Comparison of ENCODE assay signal across 16 cellular contexts in the genomic region with DNA sequence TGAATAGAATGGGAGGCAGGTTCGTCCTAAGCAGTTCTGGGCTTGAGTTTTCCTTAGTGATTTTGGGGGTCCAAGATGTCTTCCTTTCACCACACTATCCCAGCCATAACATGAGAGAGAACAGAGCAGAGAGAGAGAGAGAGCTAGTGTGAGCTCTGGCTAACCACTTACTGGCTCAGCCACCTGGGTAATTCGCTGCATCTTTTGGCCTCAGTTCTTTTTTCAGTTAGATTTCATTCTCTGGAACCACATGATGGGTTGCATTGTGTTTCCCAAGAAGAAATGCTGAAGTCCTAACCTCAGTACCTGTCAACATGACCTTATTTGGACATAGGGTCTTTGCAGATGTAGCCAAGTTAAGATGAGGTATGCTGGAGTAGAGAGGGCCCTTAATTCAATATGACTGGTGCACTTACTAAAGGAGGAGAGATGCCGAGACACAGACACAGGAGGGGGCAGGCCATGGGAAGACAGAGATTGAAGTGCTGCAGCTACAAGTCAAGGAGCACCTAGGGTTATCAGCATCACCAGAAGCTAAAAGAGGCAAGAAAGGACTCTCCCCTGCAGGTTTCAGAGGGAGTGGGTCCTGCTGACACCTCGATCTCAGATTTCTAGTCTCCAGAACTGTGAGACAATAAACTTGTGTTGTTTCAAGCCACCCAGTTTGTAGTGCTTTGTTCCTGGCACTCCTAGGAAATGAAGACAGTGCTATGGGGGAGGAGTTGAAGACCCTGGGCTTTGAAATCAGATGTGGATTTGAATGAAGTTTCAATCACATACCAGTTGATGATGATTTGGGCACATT. TPM values are rescaled to one million over a fixed set of nuclear protein-coding genes. Genes with fewer than 3 reads are reported as not detected.
DNase-seq lines count a peak whose midpoint lies in the region; ATAC-seq and TF ChIP-seq lines count a peak whose summit lies in the region.
"Had no signal": no experiment of that assay in that cellular context is flagged by ENCODE, and none has a peak within 500 bp of the region (broad histone marks: within the 10 kb centered on the region; RNA-seq: fewer than 3 reads in every experiment).

No MANE protein-coding gene starts in this region.

- H3K4me2 ChIP-seq in OCI-LY3 (ENCODE audit: low read length): no peak overlapping the region

- H3K27me3 Mint-ChIP-seq in activated naive CD4-positive, alpha-beta T cell treated with anti-CD3 and anti-CD28 coated beads for 36 hours (ENCODE audit: low read depth): no peaks in the 10 kb centered on the region
- H3K27me3 Mint-ChIP-seq in activated naive CD4-positive, alpha-beta T cell treated with anti-CD3 and anti-CD28 coated beads, Interleukin-2, amount 10 ng/mL, durations not matched to agents 7 days and 5 days: peaks cover 4% of the 10 kb centered on the region
- H3K27me3 Mint-ChIP-seq in stimulated activated naive CD8-positive, alpha-beta T cell treated with anti-CD3 and anti-CD28 coated beads, Interleukin-15, amount 100 ng/mL, for 72 hours: peaks cover 6% of the 10 kb centered on the region
- H3K27me3 Mint-ChIP-seq: stimulated activated naive B cell treated with anti-CD40 and anti-IgM and Interleukin-4, amounts not matched to agents 10 μg/mL and 1 μg/mL and 100 μg/mL, for 72 hours had no signal

- H3K27ac ChIP-seq in OCI-LY3 (ENCODE audit: low read length): no peak overlapping the region
- H3K27ac ChIP-seq in epithelial cell of prostate: peak overlapping the region; percentile 96
- peak overlapping the region in 1 of 2 donors; percentile 65 for H3K27ac ChIP-seq in left lung
- H3K27ac ChIP-seq: adrenal gland, uterus had no signal

- CTCF ChIA-PET in activated naive CD4-positive, alpha-beta T cell treated with anti-CD3 and anti-CD28 coated beads for 36 hours (lab: Charles Lee): interaction anchor here (0.5 to 1.8 kb wide), 3 partner anchors 230 to 579 kb away, joined by 3 to 7 read pairs (median 3); no protein-coding TSS in a partner anchor
- CTCF ChIA-PET in activated naive CD4-positive, alpha-beta T cell treated with anti-CD3 and anti-CD28 coated beads, Interleukin-2, amount 10 ng/mL, durations not matched to agents 7 days and 5 days (lab: Charles Lee): interaction anchor here (1.7 kb wide), 1 partner anchor 579 kb away, joined by 6 read pairs; no protein-coding TSS in a partner anchor

- H3K27me3 ChIP-seq in OCI-LY3 (ENCODE audit: low read depth, low read length) (peaks cover 16% of the 10 kb centered on the region; the same call in 1 of the 2 replicates), left lung (no peaks in the 10 kb centered on the region)
- H3K27me3 ChIP-seq: adrenal gland, uterus had no signal

- H3K27ac Mint-ChIP-seq in activated naive CD4-positive, alpha-beta T cell treated with anti-CD3 and anti-CD28 coated beads for 36 hours: peak overlapping the region; percentile 33
- no peak overlapping the region for H3K27ac Mint-ChIP-seq in activated naive CD4-positive, alpha-beta T cell treated with anti-CD3 and anti-CD28 coated beads, Interleukin-2, amount 10 ng/mL, durations not matched to agents 7 days and 5 days
- H3K27ac Mint-ChIP-seq in stimulated activated naive CD8-positive, alpha-beta T cell treated with anti-CD3 and anti-CD28 coated beads, Interleukin-15, amount 100 ng/mL, for 72 hours: peak overlapping the region in 1 of 2 donors; percentile 15
- H3K27ac Mint-ChIP-seq: stimulated activated naive B cell treated with anti-CD40 and anti-IgM and Interleukin-4, amounts not matched to agents 10 μg/mL and 1 μg/mL and 100 μg/mL, for 72 hours had no signal

- DNase-seq in activated naive CD4-positive, alpha-beta T cell treated with anti-CD3 and anti-CD28 coated beads for 36 hours: no peak
- DNase-seq in activated naive CD4-positive, alpha-beta T cell treated with anti-CD3 and anti-CD28 coated beads, Interleukin-2, amount 10 ng/mL, durations not matched to agents 7 days and 5 days: no peak
- no peak for DNase-seq in epithelial cell of prostate (ENCODE audit: low read depth, low spot score)
- no peak for DNase-seq in stimulated activated naive CD8-positive, alpha-beta T cell treated with anti-CD3 and anti-CD28 coated beads, Interleukin-15, amount 100 ng/mL, for 72 hours
- no peak for DNase-seq in left lung
- DNase-seq: activated CD4-positive, alpha-beta T cell treated with anti-CD3 and anti-CD28 coated beads for 48 hours; activated T-cell treated with anti-CD3 and anti-CD28 coated beads, Interleukin-2, amount 50 U/mL, for 48 hours; adrenal gland; NCI-H1694 treated with DMSO at 0.1 percent for 48 hours; NCI-H446 treated with DMSO at 0.1 percent for 48 hours; stimulated activated naive B cell treated with anti-CD40 and anti-IgM and Interleukin-4, amounts not matched to agents 10 μg/mL and 1 μg/mL and 100 μg/mL, for 72 hours; uterus had no signal

- no peaks in the 10 kb centered on the region for H3K36me3 ChIP-seq in OCI-LY3 (replicated peaks; ENCODE audit: low read depth, low read length)
- H3K36me3 ChIP-seq in left lung: no peaks in the 10 kb centered on the region
- H3K36me3 ChIP-seq: adrenal gland, uterus had no signal

- no peaks in the 10 kb centered on the region; the same call in 1 of the 2 replicates for H3K9me3 ChIP-seq in OCI-LY3 (ENCODE audit: insufficient read depth, low read length)
- no peaks in the 10 kb centered on the region for H3K9me3 ChIP-seq in left lung
- H3K9me3 ChIP-seq: adrenal gland, uterus had no signal

- intact Hi-C loops in activated naive CD4-positive, alpha-beta T cell treated with anti-CD3 and anti-CD28 coated beads for 36 hours (cut with micrococcal nuclease): no loop called here
- intact Hi-C loops in left lung (cut with DNase I): no loop called here

- H3K4me3 ChIP-seq in OCI-LY3 (ENCODE audit: low read length) (no peak overlapping the region), left lung (no peak overlapping the region)
- H3K4me3 ChIP-seq: adrenal gland, uterus had no signal

- TF ChIP-seq CTCF in OCI-LY3 (IDR thresholded peaks at IDR 0.05; ENCODE audit: low read depth, low read length) (no peak), left lung (IDR thresholded peaks at IDR 0.05) (no peak)

- H3K79me2 ChIP-seq in OCI-LY3 (ENCODE audit: low read length): no peaks in the 10 kb centered on the region

- peaks cover 56% of the 10 kb centered on the region for H3K4me1 Mint-ChIP-seq in activated naive CD4-positive, alpha-beta T cell treated with anti-CD3 and anti-CD28 coated beads for 36 hours (ENCODE audit: low read depth)
- H3K4me1 Mint-ChIP-seq in activated naive CD4-positive, alpha-beta T cell treated with anti-CD3 and anti-CD28 coated beads, Interleukin-2, amount 10 ng/mL, durations not matched to agents 7 days and 5 days: peaks cover 19% of the 10 kb centered on the region
- peaks cover 69% of the 10 kb centered on the region for H3K4me1 Mint-ChIP-seq in stimulated activated naive CD8-positive, alpha-beta T cell treated with anti-CD3 and anti-CD28 coated beads, Interleukin-15, amount 100 ng/mL, for 72 hours

- no peaks in the 10 kb centered on the region for H4K20me1 ChIP-seq in OCI-LY3 (ENCODE audit: insufficient read depth, low read length)

- H3K4me1 ChIP-seq in OCI-LY3 (ENCODE audit: low read length) (peaks cover 28% of the 10 kb centered on the region), left lung (peaks cover 0 to 11% of the 10 kb centered on the region in 2 donors)

- ATAC-seq in stimulated activated naive CD8-positive, alpha-beta T cell treated with anti-CD3 and anti-CD28 coated beads, Interleukin-15, amount 100 ng/mL, for 72 hours: peak; percentile 14
- ATAC-seq in esophagus mucosa (no peak), HG02852 (IDR thresholded peaks at IDR 0.05; ENCODE audit: unreplicated experiment) (no peak), left lung (no peak)
- ATAC-seq: left lobe of liver had no signal

- 0 out of 2 replicates have a peak overlapping the region, but pooled peaks have one; percentile 2 for H2AFZ ChIP-seq in OCI-LY3 (ENCODE audit: low read depth, low read length)

- no peak overlapping the region for H3K9ac ChIP-seq in OCI-LY3 (ENCODE audit: low read length)

- H3K9me3 Mint-ChIP-seq in activated naive CD4-positive, alpha-beta T cell treated with anti-CD3 and anti-CD28 coated beads for 36 hours: peaks cover 13% of the 10 kb centered on the region
- H3K9me3 Mint-ChIP-seq in activated naive CD4-positive, alpha-beta T cell treated with anti-CD3 and anti-CD28 coated beads, Interleukin-2, amount 10 ng/mL, durations not matched to agents 7 days and 5 days: peaks cover 2% of the 10 kb centered on the region
- H3K9me3 Mint-ChIP-seq in stimulated activated naive CD8-positive, alpha-beta T cell treated with anti-CD3 and anti-CD28 coated beads, Interleukin-15, amount 100 ng/mL, for 72 hours: peaks cover 20 to 27% of the 10 kb centered on the region in 2 donors

- H3K4me3 Mint-ChIP-seq in activated naive CD4-positive, alpha-beta T cell treated with anti-CD3 and anti-CD28 coated beads for 36 hours: no peak overlapping the region
- no peak overlapping the region for H3K4me3 Mint-ChIP-seq in activated naive CD4-positive, alpha-beta T cell treated with anti-CD3 and anti-CD28 coated beads, Interleukin-2, amount 10 ng/mL, durations not matched to agents 7 days and 5 days
- H3K4me3 Mint-ChIP-seq in stimulated activated naive CD8-positive, alpha-beta T cell treated with anti-CD3 and anti-CD28 coated beads, Interleukin-15, amount 100 ng/mL, for 72 hours: no peak overlapping the region
- H3K4me3 Mint-ChIP-seq: stimulated activated naive B cell treated with anti-CD40 and anti-IgM and Interleukin-4, amounts not matched to agents 10 μg/mL and 1 μg/mL and 100 μg/mL, for 72 hours had no signal

- peaks cover 9% of the 10 kb centered on the region for H3K36me3 Mint-ChIP-seq in activated naive CD4-positive, alpha-beta T cell treated with anti-CD3 and anti-CD28 coated beads for 36 hours (ENCODE audit: low read depth)
- H3K36me3 Mint-ChIP-seq in activated naive CD4-positive, alpha-beta T cell treated with anti-CD3 and anti-CD28 coated beads, Interleukin-2, amount 10 ng/mL, durations not matched to agents 7 days and 5 days: no peaks in the 10 kb centered on the region

RNA-seq across cellular contexts. Expression of gene TARBP1, which starts 26.2 kb away (rescaled TPM):
- total RNA-seq in activated naive CD4-positive, alpha-beta T cell treated with anti-CD3 and anti-CD28 coated beads for 36 hours: 10 to 100 TPM; 40.2 to 41.6 TPM
- 21.0 TPM for total RNA-seq in esophagus mucosa
- total RNA-seq in left lung: 10 to 100 TPM; 20.9 to 23.8 TPM
